19 cellular contexts compared by ENCODE assay signal in genomic region chr1:8708259-8708658, GRCh38.
"Had no signal": no experiment of that assay in that cellular context is flagged by ENCODE, and none has a peak within 500 bp of the region (broad histone marks: within the 10 kb centered on the region; RNA-seq: fewer than 3 reads in every experiment).

No MANE protein-coding gene starts in this region.

- H3K27ac Mint-ChIP-seq: activated CD4-positive, alpha-beta T cell treated with anti-CD3 and anti-CD28 coated beads, Interleukin-2, amount 10 ng/mL, durations not matched to agents 7 days and 5 days; activated CD8-positive, alpha-beta T cell treated with anti-CD3 and anti-CD28 coated beads, Interleukin-2, amount 10 ng/mL, durations not matched to agents 7 days and 5 days; activated naive CD4-positive, alpha-beta T cell treated with anti-CD3 and anti-CD28 coated beads, Interleukin-2, amount 50 U/mL, for 72 hours; activated T-cell treated with anti-CD3 and anti-CD28 coated beads, Interleukin-2, amount 50 U/mL, for 24 hours; activated T-helper 17 cell treated with anti-CD3 and anti-CD28 coated beads, Interleukin-2, amount 50 U/mL, for 72 hours; stimulated activated naive CD8-positive, alpha-beta T cell treated with anti-CD3 and anti-CD28 coated beads, Interleukin-15, amount 100 ng/mL, for 72 hours; T-helper 1 cell treated with Interleukin-12 subunit alpha and Interleukin-12 subunit beta and Interleukin-4 antibody, amounts not matched to agents 30 μg/mL and 1 μg/mL, for 36 hours had no signal

- H3K9me3 Mint-ChIP-seq: activated CD4-positive, alpha-beta T cell treated with anti-CD3 and anti-CD28 coated beads, Interleukin-2, amount 10 ng/mL, durations not matched to agents 7 days and 5 days; activated T-cell treated with anti-CD3 and anti-CD28 coated beads, Interleukin-2, amount 50 U/mL, for 24 hours; activated T-helper 17 cell treated with anti-CD3 and anti-CD28 coated beads, Interleukin-2, amount 50 U/mL, for 72 hours; effector memory CD8-positive, alpha-beta T cell had no signal

- H3K36me3 ChIP-seq: brain microvascular endothelial cell, esophagus squamous epithelium, gastrocnemius medialis, prostate gland, tibial artery had no signal

- H3K4me3 Mint-ChIP-seq: activated CD4-positive, alpha-beta T cell treated with anti-CD3 and anti-CD28 coated beads, Interleukin-2, amount 10 ng/mL, durations not matched to agents 7 days and 5 days; activated CD8-positive, alpha-beta T cell treated with anti-CD3 and anti-CD28 coated beads, Interleukin-2, amount 10 ng/mL, durations not matched to agents 7 days and 5 days; activated T-cell treated with anti-CD3 and anti-CD28 coated beads, Interleukin-2, amount 50 U/mL, for 24 hours; activated T-helper 17 cell treated with anti-CD3 and anti-CD28 coated beads, Interleukin-2, amount 50 U/mL, for 72 hours; effector memory CD8-positive, alpha-beta T cell; stimulated activated naive CD8-positive, alpha-beta T cell treated with anti-CD3 and anti-CD28 coated beads, Interleukin-15, amount 100 ng/mL, for 72 hours; T-helper 1 cell treated with Interleukin-12 subunit alpha and Interleukin-12 subunit beta and Interleukin-4 antibody, amounts not matched to agents 30 μg/mL and 1 μg/mL, for 36 hours had no signal

- H3K9me3 ChIP-seq: esophagus squamous epithelium, gastrocnemius medialis, prostate gland, tibial artery had no signal

- H3K27me3 ChIP-seq: brain microvascular endothelial cell, dorsolateral prefrontal cortex, esophagus squamous epithelium, gastrocnemius medialis, tibial artery had no signal

- H3K27ac ChIP-seq: brain microvascular endothelial cell, gastrocnemius medialis, prostate gland, tibial artery had no signal

- ATAC-seq: activated CD4-positive, CD25-positive, alpha-beta regulatory T cell treated with anti-CD3 and anti-CD28 coated beads, Interleukin-2, amount 50 U/mL, for 24 hours; activated CD8-positive, alpha-beta T cell treated with anti-CD3 and anti-CD28 coated beads, Interleukin-2, amount 10 ng/mL, durations not matched to agents 7 days and 5 days; activated naive CD4-positive, alpha-beta T cell treated with anti-CD3 and anti-CD28 coated beads, Interleukin-2, amount 50 U/mL, for 72 hours; activated T-helper 17 cell treated with anti-CD3 and anti-CD28 coated beads, Interleukin-2, amount 50 U/mL, for 72 hours; effector memory CD8-positive, alpha-beta T cell; gastrocnemius medialis; stimulated activated naive CD8-positive, alpha-beta T cell treated with anti-CD3 and anti-CD28 coated beads, Interleukin-15, amount 100 ng/mL, for 72 hours had no signal

- H3K4me3 ChIP-seq: dorsolateral prefrontal cortex, esophagus squamous epithelium, gastrocnemius medialis, prostate gland, tibial artery had no signal

- DNase-seq: activated CD4-positive, alpha-beta T cell treated with anti-CD3 and anti-CD28 coated beads, Interleukin-2, amount 10 ng/mL, durations not matched to agents 7 days and 5 days; activated CD8-positive, alpha-beta T cell treated with anti-CD3 and anti-CD28 coated beads, Interleukin-2, amount 10 ng/mL, durations not matched to agents 7 days and 5 days; activated T-cell treated with anti-CD3 and anti-CD28 coated beads, Interleukin-2, amount 50 U/mL, for 24 hours; aorta; brain microvascular endothelial cell; central memory CD4-positive, alpha-beta T cell; dorsolateral prefrontal cortex; effector memory CD8-positive, alpha-beta T cell; esophagus squamous epithelium; gastrocnemius medialis; head of caudate nucleus; hypothalamus; stimulated activated naive CD8-positive, alpha-beta T cell treated with anti-CD3 and anti-CD28 coated beads, Interleukin-15, amount 100 ng/mL, for 72 hours; tibial artery had no signal
